Comparison of ENCODE assay signal across 10 cellular contexts in the genomic region with DNA sequence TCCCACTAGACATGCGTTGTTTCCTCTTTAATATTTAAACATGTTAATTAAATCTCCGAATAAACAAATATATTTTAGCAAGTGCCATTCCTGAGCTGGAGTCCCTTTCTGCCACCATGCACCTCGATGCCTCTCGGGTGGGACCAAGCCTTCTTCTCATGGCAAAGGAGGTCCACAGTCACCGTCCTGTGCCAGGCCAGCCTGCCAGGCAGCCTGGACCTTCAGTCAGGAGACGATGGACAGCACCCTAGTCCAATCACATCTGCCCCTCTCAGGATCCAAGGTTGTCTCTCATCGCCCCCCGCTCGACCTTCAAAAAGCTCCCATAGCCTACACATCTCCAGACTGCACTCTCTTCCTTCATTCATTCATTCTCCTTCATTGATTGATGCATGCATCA. TPM values are rescaled to one million over a fixed set of nuclear protein-coding genes. Genes with fewer than 3 reads are reported as not detected.
"Had no signal": no experiment of that assay in that cellular context is flagged by ENCODE, and none has a peak within 500 bp of the region (broad histone marks: within the 10 kb centered on the region; RNA-seq: fewer than 3 reads in every experiment).

No MANE protein-coding gene starts in this region.

- H3K27ac Mint-ChIP-seq: HFFc6 had no signal

- H3K9me3 ChIP-seq: HAP-1 had no signal

- H3K4me3 Mint-ChIP-seq: HFFc6 had no signal

- H3K27ac ChIP-seq: GM23248, HL-60 had no signal

- ATAC-seq: HCT116, HepG2, K562 had no signal

- H3K36me3 ChIP-seq: HAP-1 had no signal

- H3K4me3 ChIP-seq: GM23248, HAP-1, K562 had no signal

- H3K4me1 ChIP-seq: HAP-1 had no signal

- DNase-seq: GM23248, GOT3, H7, HFFc6, IMR-90 had no signal

- H3K9me3 Mint-ChIP-seq: HFFc6 had no signal

- FAIRE-seq: HepG2, K562 had no signal

- H3K9ac ChIP-seq: GM23248 had no signal

RNA-seq across cellular contexts. Expression of gene NTRK3, which starts 22.6 kb away (rescaled TPM):
- total RNA-seq: GM23248, HepG2 had no signal
- polyA plus RNA-seq: GM23248, HepG2 had no signal
